In genomic region chr6:42727627-42728026, GRCh38 we compare ENCODE assay signal across 13 cellular contexts. TPM values are rescaled to one million over a fixed set of nuclear protein-coding genes. Genes with fewer than 3 reads are reported as not detected.
DNase-seq lines count a peak whose midpoint lies in the region; ATAC-seq and TF ChIP-seq lines count a peak whose summit lies in the region.
"Had no signal": no experiment of that assay in that cellular context is flagged by ENCODE, and none has a peak within 500 bp of the region (broad histone marks: within the 10 kb centered on the region; RNA-seq: fewer than 3 reads in every experiment).

No MANE protein-coding gene starts in this region.

- no peaks in the 10 kb centered on the region for H3K36me3 Mint-ChIP-seq in MCF 10A (ENCODE audit: insufficient read depth, unreplicated experiment)
- H3K36me3 Mint-ChIP-seq in naive thymus-derived CD4-positive, alpha-beta T cell: no peaks in the 10 kb centered on the region

- H3K9me3 Mint-ChIP-seq in MCF 10A (ENCODE audit: unreplicated experiment): no peaks in the 10 kb centered on the region
- H3K9me3 Mint-ChIP-seq in naive thymus-derived CD4-positive, alpha-beta T cell: peaks cover 0 to 1% (median 0%) of the 10 kb centered on the region in 11 donors

- DNase-seq in breast epithelium (ENCODE audit: low spot score in 2 of 2) (no peak), MCF 10A (ENCODE audit: unreplicated experiment) (no peak), dermis blood vessel endothelial cell (peak; percentile 27), aorta (no peak)
- no peak for DNase-seq in naive thymus-derived CD4-positive, alpha-beta T cell
- no peak for DNase-seq in central memory CD4-positive, alpha-beta T cell
- DNase-seq: activated CD4-positive, alpha-beta T cell treated with anti-CD3 and anti-CD28 coated beads for 4 hours; effector CD4-positive, alpha-beta T cell; islet precursor cell; NCI-H1694 had no signal

- ATAC-seq in naive thymus-derived CD4-positive, alpha-beta T cell: no peak
- ATAC-seq in aorta (ENCODE audit: low FRiP score) (peak; percentile 39), HG02981 (IDR thresholded peaks at IDR 0.05; ENCODE audit: unreplicated experiment) (no peak), GM21360 (IDR thresholded peaks at IDR 0.05; ENCODE audit: unreplicated experiment) (no peak)

- H3K27me3 ChIP-seq in breast epithelium: no peaks in the 10 kb centered on the region
- H3K27me3 ChIP-seq in naive thymus-derived CD4-positive, alpha-beta T cell (ENCODE audit: control insufficient read depth in 2 of 2, insufficient read depth in 2 of 2, low read length in 2 of 2): no peaks in the 10 kb centered on the region
- H3K27me3 ChIP-seq in aorta (ENCODE audit: control insufficient read depth in 1 of 2, insufficient read depth in 2 of 2, low read length in 1 of 2): no peaks in the 10 kb centered on the region

- POLR2A ChIA-PET in MCF 10A (lab: Yijun Ruan, JAX): interaction anchor here (1.2 to 1.8 kb wide), 2 partner anchors 15 to 19 kb away, joined by 3 to 12 read pairs; no protein-coding TSS in a partner anchor
- POLR2A ChIA-PET in naive thymus-derived CD4-positive, alpha-beta T cell (lab: Charles Lee): interaction anchor here (1.2 to 42.6 kb wide), 11 partner anchors 9 to 202 kb away, joined by 4 to 1628 read pairs (median 12); partner anchors contain the start of genes BICRAL, CNPY3, RPL7L1 and TBCC

- no peaks in the 10 kb centered on the region for H3K27me3 Mint-ChIP-seq in MCF 10A (ENCODE audit: insufficient read depth, unreplicated experiment)
- H3K27me3 Mint-ChIP-seq in naive thymus-derived CD4-positive, alpha-beta T cell: peaks cover 0 to 1% (median 0%) of the 10 kb centered on the region in 5 donors

- BruUV-seq in MCF 10A (replicated peaks; lab: Mats Ljungman, UMichigan): no TSS peak

- no peak for TF ChIP-seq POLR2A in breast epithelium (IDR thresholded peaks at IDR 0.05)

- H3K4me3 ChIP-seq in breast epithelium (peak overlapping the region; percentile 54 to 73 (median 61)), aorta (ENCODE audit: low read length in 2 of 2) (no peak overlapping the region)
- H3K4me3 ChIP-seq in naive thymus-derived CD4-positive, alpha-beta T cell (ENCODE audit: low read length): no peak overlapping the region

- no peak overlapping the region for H3K4me3 Mint-ChIP-seq in MCF 10A (ENCODE audit: unreplicated experiment)
- H3K4me3 Mint-ChIP-seq in naive thymus-derived CD4-positive, alpha-beta T cell: peak overlapping the region in 9 of 10 donors; percentile 27 to 96 (median 72)

- TF ChIP-seq CTCF in breast epithelium (IDR thresholded peaks at IDR 0.05) (no peak), MCF 10A (IDR thresholded peaks at IDR 0.05; ENCODE audit: unreplicated experiment) (no peak)

- H3K36me3 ChIP-seq in breast epithelium (no peaks in the 10 kb centered on the region), aorta (ENCODE audit: control insufficient read depth in 1 of 2, insufficient read depth in 2 of 2, low read length in 1 of 2) (no peaks in the 10 kb centered on the region)
- H3K36me3 ChIP-seq in naive thymus-derived CD4-positive, alpha-beta T cell (ENCODE audit: control insufficient read depth in 2 of 3, insufficient read depth in 3 of 3, low read length in 3 of 3): no peaks in the 10 kb centered on the region

- H3K27ac ChIP-seq in breast epithelium: peak overlapping the region; percentile 81 to 83
- H3K27ac ChIP-seq in naive thymus-derived CD4-positive, alpha-beta T cell (ENCODE audit: low read depth, low read length): peak overlapping the region; percentile 74
- H3K27ac ChIP-seq in aorta (ENCODE audit: low read depth in 1 of 2, low read length in 2 of 2): no peak overlapping the region
- H3K27ac ChIP-seq: C4-2B had no signal

- CTCF ChIA-PET in MCF 10A (lab: Yijun Ruan, JAX): interaction anchor here (0.6 to 3.7 kb wide), 10 partner anchors 14 to 1537 kb away, joined by 3 to 40 read pairs (median 4); partner anchors contain the start of gene RPL7L1
- CTCF ChIA-PET in naive thymus-derived CD4-positive, alpha-beta T cell (lab: Charles Lee): interaction anchor here (0.6 to 3.2 kb wide), 5 partner anchors 18 to 151 kb away, joined by 3 to 42 read pairs (median 8); partner anchors contain the start of genes RPL7L1 and TBCC

- no peaks in the 10 kb centered on the region for H3K4me1 Mint-ChIP-seq in MCF 10A (ENCODE audit: insufficient read depth, unreplicated experiment)
- H3K4me1 Mint-ChIP-seq in naive thymus-derived CD4-positive, alpha-beta T cell: peaks cover 9 to 25% (median 20%) of the 10 kb centered on the region in 7 donors

- WGBS in aorta, 2 donors: 62 to 67% methylated on average over 22 of the region's 22 CpGs

- no peaks in the 10 kb centered on the region for H3K4me1 ChIP-seq in breast epithelium
- H3K4me1 ChIP-seq in naive thymus-derived CD4-positive, alpha-beta T cell (ENCODE audit: control insufficient read depth in 2 of 2, insufficient read depth in 2 of 2, low read length in 2 of 2): peaks cover 6 to 14% of the 10 kb centered on the region in 2 donors
- peaks cover 0 to 4% of the 10 kb centered on the region in 2 donors for H3K4me1 ChIP-seq in aorta (ENCODE audit: control insufficient read depth in 1 of 2, insufficient read depth in 2 of 2, low read length in 2 of 2)

- no peak overlapping the region for H3K27ac Mint-ChIP-seq in MCF 10A (ENCODE audit: low read depth, unreplicated experiment)
- H3K27ac Mint-ChIP-seq in naive thymus-derived CD4-positive, alpha-beta T cell: peak overlapping the region; percentile 44 to 99 (median 95)

- H3K9me3 ChIP-seq in breast epithelium (no peaks in the 10 kb centered on the region), aorta (ENCODE audit: control insufficient read depth, low read length) (no peaks in the 10 kb centered on the region)
- no peaks in the 10 kb centered on the region for H3K9me3 ChIP-seq in naive thymus-derived CD4-positive, alpha-beta T cell (ENCODE audit: control insufficient read depth in 2 of 3, low read length in 3 of 3)

- intact Hi-C loops in breast epithelium (cut with DNase I; ENCODE audit: low total_unique reads): no loop called here
- intact Hi-C loops in MCF 10A (cut with micrococcal nuclease): loop anchor here (2.0 kb wide), 2 partner anchors 35 to 171 kb away; no protein-coding TSS in a partner anchor
- intact Hi-C loops in naive thymus-derived CD4-positive, alpha-beta T cell (cut with micrococcal nuclease): loop anchor here in 1 of 2 donors (2.0 to 5.0 kb wide), 2 partner anchors 19 to 55 kb away; partner anchors contain the start of genes BICRAL and TBCC
- intact Hi-C loops in aorta (cut with DNase I): loop anchor here (2.0 to 5.0 kb wide), 3 partner anchors 35 to 150 kb away; partner anchors contain the start of gene RPL7L1 (in 2 of the 2)

RNA-seq across cellular contexts. Expression of gene PRPH2, which starts 5.2 kb away (rescaled TPM):
- total RNA-seq in breast epithelium (under 1 TPM in 2 of 3 donors, not detected in 1; 0.32 to 0.59 TPM), MCF 10A (2022) (not detected in 2 replicates), dermis blood vessel endothelial cell (0.17 and 2.0 TPM in 2 replicates), aorta (1 to 10 TPM; 1.4 to 2.8 TPM)
- not detected for total RNA-seq in naive thymus-derived CD4-positive, alpha-beta T cell
- polyA plus RNA-seq in naive thymus-derived CD4-positive, alpha-beta T cell: under 1 TPM; 0.14 to 0.20 TPM
- under 1 TPM in 1 of 2 donors, not detected in 1; 0.72 TPM for polyA plus RNA-seq in aorta

RNA-seq across cellular contexts. Expression of gene TBCC, which starts 18.3 kb away (rescaled TPM):
- 10 to 100 TPM; 21.3 to 27.7 (median 26.3) TPM for total RNA-seq in breast epithelium
- 13.7 and 19.4 TPM in 2 replicates for total RNA-seq in MCF 10A (2022)
- total RNA-seq in dermis blood vessel endothelial cell: 41.9 and 53.4 TPM in 2 replicates
- 10 to 100 TPM; 39.6 to 74.8 (median 71.4) TPM for total RNA-seq in naive thymus-derived CD4-positive, alpha-beta T cell
- 100 to 1,000 TPM; 103 to 119 TPM for polyA plus RNA-seq in naive thymus-derived CD4-positive, alpha-beta T cell
- total RNA-seq in aorta: 10 to 100 TPM; 16.1 to 16.8 TPM
- polyA plus RNA-seq in aorta: 10 to 100 TPM; 14.4 to 33.1 TPM

RNA-seq across cellular contexts. Expression of gene BICRAL, which starts 54.2 kb away (rescaled TPM):
- total RNA-seq in breast epithelium (10 to 100 TPM; 16.7 to 25.2 (median 16.8) TPM), MCF 10A (2022) (8.4 and 9.8 TPM in 2 replicates), dermis blood vessel endothelial cell (4.9 and 6.8 TPM in 2 replicates), aorta (10 to 100 TPM; 17.2 to 21.1 TPM)
- total RNA-seq in naive thymus-derived CD4-positive, alpha-beta T cell: 10 to 100 TPM; 26.2 to 35.5 (median 31.8) TPM
- polyA plus RNA-seq in naive thymus-derived CD4-positive, alpha-beta T cell: 1 to 10 TPM; 2.4 to 5.0 TPM
- polyA plus RNA-seq in aorta: 1 to 10 TPM; 4.8 to 5.8 TPM

Comparison
In these comparisons a context has a peak if more than half of its experiments do, and no peak if none do; other contexts are left out.
1. H3K27ac ChIP-seq: peak in breast epithelium (2 of 2) and naive thymus-derived CD4-positive, alpha-beta T cell (single experiment); none in aorta (0 of 2).
2. H3K4me3 ChIP-seq: peak in breast epithelium (3 of 3); none in naive thymus-derived CD4-positive, alpha-beta T cell (single experiment) and aorta (0 of 2).